In genomic region chr10:1724921-1725320, GRCh38 we compare ENCODE assay signal across 19 cellular contexts. TPM values are rescaled to one million over a fixed set of nuclear protein-coding genes. Genes with fewer than 3 reads are reported as not detected.
A peak's percentile ranks its signal among the peaks of the same experiment; 100 is the strongest.
DNase-seq lines count a peak whose midpoint lies in the region; ATAC-seq, FAIRE-seq and TF ChIP-seq lines count a peak whose summit lies in the region.
"Had no signal": no experiment of that assay in that cellular context is flagged by ENCODE, and none has a peak within 500 bp of the region (broad histone marks: within the 10 kb centered on the region; RNA-seq: fewer than 3 reads in every experiment).

No MANE protein-coding gene starts in this region.

- no peaks in the 10 kb centered on the region for H3K27me3 ChIP-seq in bronchial epithelial cell (ENCODE audit: control insufficient read depth, insufficient read depth, low read length)
- no peaks in the 10 kb centered on the region for H3K27me3 ChIP-seq in foreskin keratinocyte

- H3K36me3 ChIP-seq in bronchial epithelial cell (ENCODE audit: control insufficient read depth, insufficient read depth, low read length): no peaks in the 10 kb centered on the region
- H3K36me3 ChIP-seq: BLaER1 treated with 17β-estradiol and CSF1 and Interleukin-3, amounts not matched to agents 10 nM and 100 nM had no signal

- no peak overlapping the region for H3K27ac ChIP-seq in foreskin keratinocyte
- H3K27ac ChIP-seq: BLaER1 treated with 17β-estradiol and CSF1 and Interleukin-3, amounts not matched to agents 10 nM and 100 nM had no signal

- DNase-seq in COLO668 (lab: John Stamatoyannopoulos, UW; ENCODE audit: unreplicated experiment): peak; percentile 27
- DNase-seq in NCI-H526 treated with DMSO at 0.1 percent for 48 hours (lab: John Stamatoyannopoulos, UW): peak; percentile 73
- DNase-seq in bronchial epithelial cell (ENCODE audit: low read depth): peak; percentile 67
- peak; percentile 82 to 91 for DNase-seq in foreskin keratinocyte
- no peak for DNase-seq in COLO829 (ENCODE audit: low spot score)
- no peak for DNase-seq in occipital lobe (lab: John Stamatoyannopoulos, UW)
- no peak for DNase-seq in NCI-H345 treated with DMSO at 0.1 percent for 48 hours (lab: John Stamatoyannopoulos, UW; ENCODE audit: unreplicated experiment)
- DNase-seq: ACHN; CD4-positive, CD25-positive, alpha-beta regulatory T cell; DMS153; DMS79 treated with DMSO at 0.1 percent for 48 hours; EL had no signal

- ATAC-seq in foreskin keratinocyte (peak; percentile 86), HG03196 (IDR thresholded peaks at IDR 0.05; ENCODE audit: unreplicated experiment) (no peak)
- ATAC-seq: HCT116 had no signal

- TF ChIP-seq CTCF in bronchial epithelial cell (IDR thresholded peaks at IDR 0.05; ENCODE audit: insufficient read depth, low read length, severe bottlenecking): no peak
- TF ChIP-seq CTCF in foreskin keratinocyte (conservative IDR thresholded peaks at IDR 0.05): no peak

- FAIRE-seq in bronchial epithelial cell (lab: Jason Lieb, UNC): no peak
- FAIRE-seq: D721Med, G401.6, GM19239, H54 had no signal

- H3K4me1 ChIP-seq in foreskin keratinocyte: no peaks in the 10 kb centered on the region
- H3K4me1 ChIP-seq: BLaER1 treated with 17β-estradiol and CSF1 and Interleukin-3, amounts not matched to agents 10 nM and 100 nM had no signal

- no peak overlapping the region for H3K4me3 ChIP-seq in bronchial epithelial cell (ENCODE audit: low read depth, low read length)
- H3K4me3 ChIP-seq: BLaER1 treated with 17β-estradiol and CSF1 and Interleukin-3, amounts not matched to agents 10 nM and 100 nM had no signal

RNA-seq across cellular contexts. Expression of gene ADARB2, which starts 12.4 kb away (rescaled TPM):
- total RNA-seq in bronchial epithelial cell: 0.13 TPM in 1 of 2 replicates, not detected in the other
- total RNA-seq in foreskin keratinocyte: not detected in 2 replicates
- not detected in 2 replicates for polyA plus RNA-seq in foreskin keratinocyte
- 4.8 TPM for total RNA-seq in occipital lobe

Comparison
In these comparisons a context has a peak if more than half of its experiments do, and no peak if none do; other contexts are left out.
1. DNase-seq: peak in COLO668 (single experiment), NCI-H526 treated with DMSO at 0.1 percent for 48 hours (single experiment), bronchial epithelial cell (single experiment) and foreskin keratinocyte (2 of 2); none in COLO829 (single experiment), occipital lobe (single experiment) and NCI-H345 treated with DMSO at 0.1 percent for 48 hours (single experiment).